Comparison of ENCODE assay signal across 1 cellular context in the genomic region with DNA sequence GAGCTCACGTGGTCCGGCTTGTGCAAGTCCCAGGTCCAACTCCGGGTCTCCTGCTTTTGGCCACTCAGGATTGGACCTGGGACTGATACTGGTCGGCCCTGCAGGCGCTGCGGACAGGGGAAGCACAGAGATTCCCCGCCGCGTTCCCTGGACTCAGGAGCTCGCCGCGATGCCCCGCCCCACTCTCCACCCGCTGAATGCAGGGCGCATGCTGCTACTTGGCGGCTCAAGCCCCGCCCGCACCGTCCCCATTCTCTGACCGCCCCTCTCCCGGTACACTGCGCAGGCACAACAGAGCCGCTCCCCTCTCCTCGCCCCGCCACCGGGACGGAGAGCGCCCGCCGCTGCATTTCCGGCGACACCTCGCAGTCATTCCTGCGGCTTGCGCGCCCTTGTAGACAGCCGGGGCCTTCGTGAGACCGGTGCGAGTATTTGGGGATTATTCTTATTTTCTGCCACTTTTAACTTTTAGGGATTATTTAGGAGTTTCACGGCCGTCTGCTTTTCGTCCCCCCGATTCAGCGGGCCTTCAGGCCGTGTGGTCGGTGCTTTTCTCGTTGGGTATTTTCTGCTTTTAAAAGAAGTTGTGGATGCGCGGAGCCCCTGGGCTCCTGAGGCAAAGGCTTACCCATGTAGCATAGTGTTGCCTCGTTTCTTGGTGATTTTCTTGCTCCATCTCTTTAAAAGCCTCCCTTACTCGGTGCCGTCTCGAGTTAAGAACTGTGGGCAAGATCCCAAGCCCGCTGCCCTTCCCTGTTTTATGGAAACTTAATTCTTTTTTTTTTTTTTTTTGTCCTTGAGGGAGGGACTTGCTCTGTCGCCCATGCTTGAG.
TF ChIP-seq lines count a peak whose summit lies in the region.

A gene (plus strand): TSS at position 251 of the 832 bp plus-strand sequence. CDS start 1,544 bp downstream, outside the sequence.

TF ChIP-seq in HepG2, 621 proteins besides CTCF, POLR2A, EP300 and RAD21 (continued from another document and continues in another):
- TF ChIP-seq, protein P1, sequence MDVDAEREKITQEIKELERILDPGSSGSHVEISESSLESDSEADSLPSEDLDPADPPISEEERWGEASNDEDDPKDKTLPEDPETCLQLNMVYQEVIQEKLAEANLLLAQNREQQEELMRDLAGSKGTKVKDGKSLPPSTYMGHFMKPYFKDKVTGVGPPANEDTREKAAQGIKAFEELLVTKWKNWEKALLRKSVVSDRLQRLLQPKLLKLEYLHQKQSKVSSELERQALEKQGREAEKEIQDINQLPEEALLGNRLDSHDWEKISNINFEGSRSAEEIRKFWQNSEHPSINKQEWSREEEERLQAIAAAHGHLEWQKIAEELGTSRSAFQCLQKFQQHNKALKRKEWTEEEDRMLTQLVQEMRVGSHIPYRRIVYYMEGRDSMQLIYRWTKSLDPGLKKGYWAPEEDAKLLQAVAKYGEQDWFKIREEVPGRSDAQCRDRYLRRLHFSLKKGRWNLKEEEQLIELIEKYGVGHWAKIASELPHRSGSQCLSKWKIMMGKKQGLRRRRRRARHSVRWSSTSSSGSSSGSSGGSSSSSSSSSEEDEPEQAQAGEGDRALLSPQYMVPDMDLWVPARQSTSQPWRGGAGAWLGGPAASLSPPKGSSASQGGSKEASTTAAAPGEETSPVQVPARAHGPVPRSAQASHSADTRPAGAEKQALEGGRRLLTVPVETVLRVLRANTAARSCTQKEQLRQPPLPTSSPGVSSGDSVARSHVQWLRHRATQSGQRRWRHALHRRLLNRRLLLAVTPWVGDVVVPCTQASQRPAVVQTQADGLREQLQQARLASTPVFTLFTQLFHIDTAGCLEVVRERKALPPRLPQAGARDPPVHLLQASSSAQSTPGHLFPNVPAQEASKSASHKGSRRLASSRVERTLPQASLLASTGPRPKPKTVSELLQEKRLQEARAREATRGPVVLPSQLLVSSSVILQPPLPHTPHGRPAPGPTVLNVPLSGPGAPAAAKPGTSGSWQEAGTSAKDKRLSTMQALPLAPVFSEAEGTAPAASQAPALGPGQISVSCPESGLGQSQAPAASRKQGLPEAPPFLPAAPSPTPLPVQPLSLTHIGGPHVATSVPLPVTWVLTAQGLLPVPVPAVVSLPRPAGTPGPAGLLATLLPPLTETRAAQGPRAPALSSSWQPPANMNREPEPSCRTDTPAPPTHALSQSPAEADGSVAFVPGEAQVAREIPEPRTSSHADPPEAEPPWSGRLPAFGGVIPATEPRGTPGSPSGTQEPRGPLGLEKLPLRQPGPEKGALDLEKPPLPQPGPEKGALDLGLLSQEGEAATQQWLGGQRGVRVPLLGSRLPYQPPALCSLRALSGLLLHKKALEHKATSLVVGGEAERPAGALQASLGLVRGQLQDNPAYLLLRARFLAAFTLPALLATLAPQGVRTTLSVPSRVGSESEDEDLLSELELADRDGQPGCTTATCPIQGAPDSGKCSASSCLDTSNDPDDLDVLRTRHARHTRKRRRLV (CRISPR knock-in tag; IDR thresholded peaks at IDR 0.05): peak; percentile 83
- TF ChIP-seq SALL2 (CRISPR knock-in tag; IDR thresholded peaks at IDR 0.05): peak; percentile 88
- TF ChIP-seq RFX3 (CRISPR knock-in tag; IDR thresholded peaks at IDR 0.05): 0 out of 2 replicates have a peak, but pooled peaks have one; percentile 7
- 0 out of 2 replicates have a peak, but pooled peaks have one; percentile 55 for TF ChIP-seq ZFP82 (CRISPR knock-in tag; IDR thresholded peaks at IDR 0.05; ENCODE audit: borderline replicate concordance)
- peak; percentile 70 for TF ChIP-seq ZMYM2 (CRISPR knock-in tag; IDR thresholded peaks at IDR 0.05)
- TF ChIP-seq ZBTB3 (CRISPR knock-in tag; IDR thresholded peaks at IDR 0.05; ENCODE audit: borderline replicate concordance, low read depth): peak; percentile 94
- TF ChIP-seq ISL2 (CRISPR knock-in tag; IDR thresholded peaks at IDR 0.05): peak; percentile 77
- TF ChIP-seq RAD51 (IDR thresholded peaks at IDR 0.05; ENCODE audit: borderline replicate concordance): peak; percentile 72
- TF ChIP-seq SOX13 (IDR thresholded peaks at IDR 0.05): no peak
- TF ChIP-seq SOX13 (CRISPR knock-in tag; conservative IDR thresholded peaks at IDR 0.05 in 1 of 2, IDR thresholded peaks at IDR 0.05 in 1 of 2): peak in 1 of 2 experiments; percentile 71; a peak in 2 of 4 replicates
- TF ChIP-seq, protein P2, sequence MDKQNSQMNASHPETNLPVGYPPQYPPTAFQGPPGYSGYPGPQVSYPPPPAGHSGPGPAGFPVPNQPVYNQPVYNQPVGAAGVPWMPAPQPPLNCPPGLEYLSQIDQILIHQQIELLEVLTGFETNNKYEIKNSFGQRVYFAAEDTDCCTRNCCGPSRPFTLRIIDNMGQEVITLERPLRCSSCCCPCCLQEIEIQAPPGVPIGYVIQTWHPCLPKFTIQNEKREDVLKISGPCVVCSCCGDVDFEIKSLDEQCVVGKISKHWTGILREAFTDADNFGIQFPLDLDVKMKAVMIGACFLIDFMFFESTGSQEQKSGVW (CRISPR knock-in tag; IDR thresholded peaks at IDR 0.05; ENCODE audit: borderline replicate concordance): no peak
- TF ChIP-seq ZNF225 (CRISPR knock-in tag; IDR thresholded peaks at IDR 0.05): no peak; the same call in 1 of the 2 replicates
- TF ChIP-seq, protein P3, sequence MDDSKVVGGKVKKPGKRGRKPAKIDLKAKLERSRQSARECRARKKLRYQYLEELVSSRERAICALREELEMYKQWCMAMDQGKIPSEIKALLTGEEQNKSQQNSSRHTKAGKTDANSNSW (CRISPR knock-in tag; IDR thresholded peaks at IDR 0.05; ENCODE audit: borderline replicate concordance): peak; percentile 93; the same call in 1 of the 2 replicates
- TF ChIP-seq, protein P4, sequence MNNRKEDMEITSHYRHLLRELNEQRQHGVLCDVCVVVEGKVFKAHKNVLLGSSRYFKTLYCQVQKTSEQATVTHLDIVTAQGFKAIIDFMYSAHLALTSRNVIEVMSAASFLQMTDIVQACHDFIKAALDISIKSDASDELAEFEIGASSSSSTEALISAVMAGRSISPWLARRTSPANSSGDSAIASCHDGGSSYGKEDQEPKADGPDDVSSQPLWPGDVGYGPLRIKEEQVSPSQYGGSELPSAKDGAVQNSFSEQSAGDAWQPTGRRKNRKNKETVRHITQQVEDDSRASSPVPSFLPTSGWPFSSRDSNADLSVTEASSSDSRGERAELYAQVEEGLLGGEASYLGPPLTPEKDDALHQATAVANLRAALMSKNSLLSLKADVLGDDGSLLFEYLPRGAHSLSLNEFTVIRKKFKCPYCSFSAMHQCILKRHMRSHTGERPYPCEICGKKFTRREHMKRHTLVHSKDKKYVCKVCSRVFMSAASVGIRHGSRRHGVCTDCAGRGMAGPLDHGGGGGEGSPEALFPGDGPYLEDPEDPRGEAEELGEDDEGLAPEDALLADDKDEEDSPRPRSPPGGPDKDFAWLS (CRISPR knock-in tag; IDR thresholded peaks at IDR 0.05; ENCODE audit: borderline replicate concordance): peak; percentile 90; the same call in 1 of the 2 replicates
- TF ChIP-seq ZNF790 (CRISPR knock-in tag; IDR thresholded peaks at IDR 0.05; ENCODE audit: borderline replicate concordance): no peak; the same call in 1 of the 2 replicates
- TF ChIP-seq ZNF431 (CRISPR knock-in tag; IDR thresholded peaks at IDR 0.05; ENCODE audit: borderline replicate concordance, low read depth): peak; percentile 81
- TF ChIP-seq HCFC1 (IDR thresholded peaks at IDR 0.05; ENCODE audit: low read depth, low read length): peak; percentile 42
- TF ChIP-seq ZNF232 (CRISPR knock-in tag; IDR thresholded peaks at IDR 0.05; ENCODE audit: borderline replicate concordance): peak; percentile 74; the same call in 1 of the 2 replicates
- TF ChIP-seq ZNF292 (CRISPR knock-in tag; IDR thresholded peaks at IDR 0.05; ENCODE audit: borderline replicate concordance, low read depth): peak; percentile 96
- peak; percentile 69; the same call in 1 of the 2 replicates for TF ChIP-seq ZNF816 (CRISPR knock-in tag; IDR thresholded peaks at IDR 0.05; ENCODE audit: borderline replicate concordance)
- TF ChIP-seq, protein P5, sequence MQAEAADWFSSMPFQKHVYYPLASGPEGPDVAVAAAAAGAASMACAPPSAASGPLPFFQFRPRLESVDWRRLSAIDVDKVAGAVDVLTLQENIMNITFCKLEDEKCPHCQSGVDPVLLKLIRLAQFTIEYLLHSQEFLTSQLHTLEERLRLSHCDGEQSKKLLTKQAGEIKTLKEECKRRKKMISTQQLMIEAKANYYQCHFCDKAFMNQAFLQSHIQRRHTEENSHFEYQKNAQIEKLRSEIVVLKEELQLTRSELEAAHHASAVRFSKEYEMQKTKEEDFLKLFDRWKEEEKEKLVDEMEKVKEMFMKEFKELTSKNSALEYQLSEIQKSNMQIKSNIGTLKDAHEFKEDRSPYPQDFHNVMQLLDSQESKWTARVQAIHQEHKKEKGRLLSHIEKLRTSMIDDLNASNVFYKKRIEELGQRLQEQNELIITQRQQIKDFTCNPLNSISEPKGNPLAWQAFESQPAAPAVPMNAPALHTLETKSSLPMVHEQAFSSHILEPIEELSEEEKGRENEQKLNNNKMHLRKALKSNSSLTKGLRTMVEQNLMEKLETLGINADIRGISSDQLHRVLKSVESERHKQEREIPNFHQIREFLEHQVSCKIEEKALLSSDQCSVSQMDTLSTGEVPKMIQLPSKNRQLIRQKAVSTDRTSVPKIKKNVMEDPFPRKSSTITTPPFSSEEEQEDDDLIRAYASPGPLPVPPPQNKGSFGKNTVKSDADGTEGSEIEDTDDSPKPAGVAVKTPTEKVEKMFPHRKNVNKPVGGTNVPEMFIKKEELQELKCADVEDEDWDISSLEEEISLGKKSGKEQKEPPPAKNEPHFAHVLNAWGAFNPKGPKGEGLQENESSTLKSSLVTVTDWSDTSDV (CRISPR knock-in tag; IDR thresholded peaks at IDR 0.05): peak; percentile 86; the same call in 1 of the 2 replicates
- peak; percentile 98 for TF ChIP-seq ZNF543 (CRISPR knock-in tag; IDR thresholded peaks at IDR 0.05)
- TF ChIP-seq, protein P6, sequence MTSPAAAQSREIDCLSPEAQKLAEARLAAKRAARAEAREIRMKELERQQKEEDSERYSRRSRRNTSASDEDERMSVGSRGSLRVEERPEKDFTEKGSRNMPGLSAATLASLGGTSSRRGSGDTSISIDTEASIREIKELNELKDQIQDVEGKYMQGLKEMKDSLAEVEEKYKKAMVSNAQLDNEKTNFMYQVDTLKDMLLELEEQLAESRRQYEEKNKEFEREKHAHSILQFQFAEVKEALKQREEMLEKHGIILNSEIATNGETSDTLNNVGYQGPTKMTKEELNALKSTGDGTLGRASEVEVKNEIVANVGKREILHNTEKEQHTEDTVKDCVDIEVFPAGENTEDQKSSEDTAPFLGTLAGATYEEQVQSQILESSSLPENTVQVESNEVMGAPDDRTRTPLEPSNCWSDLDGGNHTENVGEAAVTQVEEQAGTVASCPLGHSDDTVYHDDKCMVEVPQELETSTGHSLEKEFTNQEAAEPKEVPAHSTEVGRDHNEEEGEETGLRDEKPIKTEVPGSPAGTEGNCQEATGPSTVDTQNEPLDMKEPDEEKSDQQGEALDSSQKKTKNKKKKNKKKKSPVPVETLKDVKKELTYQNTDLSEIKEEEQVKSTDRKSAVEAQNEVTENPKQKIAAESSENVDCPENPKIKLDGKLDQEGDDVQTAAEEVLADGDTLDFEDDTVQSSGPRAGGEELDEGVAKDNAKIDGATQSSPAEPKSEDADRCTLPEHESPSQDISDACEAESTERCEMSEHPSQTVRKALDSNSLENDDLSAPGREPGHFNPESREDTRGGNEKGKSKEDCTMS (CRISPR knock-in tag; conservative IDR thresholded peaks at IDR 0.05): no peak
- TF ChIP-seq, protein P7, sequence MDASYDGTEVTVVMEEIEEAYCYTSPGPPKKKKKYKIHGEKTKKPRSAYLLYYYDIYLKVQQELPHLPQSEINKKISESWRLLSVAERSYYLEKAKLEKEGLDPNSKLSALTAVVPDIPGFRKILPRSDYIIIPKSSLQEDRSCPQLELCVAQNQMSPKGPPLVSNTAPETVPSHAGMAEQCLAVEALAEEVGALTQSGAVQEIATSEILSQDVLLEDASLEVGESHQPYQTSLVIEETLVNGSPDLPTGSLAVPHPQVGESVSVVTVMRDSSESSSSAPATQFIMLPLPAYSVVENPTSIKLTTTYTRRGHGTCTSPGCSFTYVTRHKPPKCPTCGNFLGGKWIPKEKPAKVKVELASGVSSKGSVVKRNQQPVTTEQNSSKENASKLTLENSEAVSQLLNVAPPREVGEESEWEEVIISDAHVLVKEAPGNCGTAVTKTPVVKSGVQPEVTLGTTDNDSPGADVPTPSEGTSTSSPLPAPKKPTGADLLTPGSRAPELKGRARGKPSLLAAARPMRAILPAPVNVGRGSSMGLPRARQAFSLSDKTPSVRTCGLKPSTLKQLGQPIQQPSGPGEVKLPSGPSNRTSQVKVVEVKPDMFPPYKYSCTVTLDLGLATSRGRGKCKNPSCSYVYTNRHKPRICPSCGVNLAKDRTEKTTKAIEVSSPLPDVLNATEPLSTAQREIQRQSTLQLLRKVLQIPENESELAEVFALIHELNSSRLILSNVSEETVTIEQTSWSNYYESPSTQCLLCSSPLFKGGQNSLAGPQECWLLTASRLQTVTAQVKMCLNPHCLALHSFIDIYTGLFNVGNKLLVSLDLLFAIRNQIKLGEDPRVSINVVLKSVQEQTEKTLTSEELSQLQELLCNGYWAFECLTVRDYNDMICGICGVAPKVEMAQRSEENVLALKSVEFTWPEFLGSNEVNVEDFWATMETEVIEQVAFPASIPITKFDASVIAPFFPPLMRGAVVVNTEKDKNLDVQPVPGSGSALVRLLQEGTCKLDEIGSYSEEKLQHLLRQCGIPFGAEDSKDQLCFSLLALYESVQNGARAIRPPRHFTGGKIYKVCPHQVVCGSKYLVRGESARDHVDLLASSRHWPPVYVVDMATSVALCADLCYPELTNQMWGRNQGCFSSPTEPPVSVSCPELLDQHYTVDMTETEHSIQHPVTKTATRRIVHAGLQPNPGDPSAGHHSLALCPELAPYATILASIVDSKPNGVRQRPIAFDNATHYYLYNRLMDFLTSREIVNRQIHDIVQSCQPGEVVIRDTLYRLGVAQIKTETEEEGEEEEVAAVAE (CRISPR knock-in tag; IDR thresholded peaks at IDR 0.05; ENCODE audit: borderline replicate concordance): peak; percentile 43; the same call in 1 of the 2 replicates
- TF ChIP-seq ZNF350 (CRISPR knock-in tag; IDR thresholded peaks at IDR 0.05; ENCODE audit: borderline replicate concordance, low read depth): peak; percentile 99
- no peak; the same call in none of the 2 replicates for TF ChIP-seq SSRP1 (CRISPR knock-in tag; IDR thresholded peaks at IDR 0.05)
- TF ChIP-seq, protein P8, sequence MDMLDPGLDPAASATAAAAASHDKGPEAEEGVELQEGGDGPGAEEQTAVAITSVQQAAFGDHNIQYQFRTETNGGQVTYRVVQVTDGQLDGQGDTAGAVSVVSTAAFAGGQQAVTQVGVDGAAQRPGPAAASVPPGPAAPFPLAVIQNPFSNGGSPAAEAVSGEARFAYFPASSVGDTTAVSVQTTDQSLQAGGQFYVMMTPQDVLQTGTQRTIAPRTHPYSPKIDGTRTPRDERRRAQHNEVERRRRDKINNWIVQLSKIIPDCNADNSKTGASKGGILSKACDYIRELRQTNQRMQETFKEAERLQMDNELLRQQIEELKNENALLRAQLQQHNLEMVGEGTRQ (IDR thresholded peaks at IDR 0.05; ENCODE audit: low read depth, low read length): peak; percentile 88
- TF ChIP-seq, protein P8 (CRISPR knock-in tag; IDR thresholded peaks at IDR 0.05; ENCODE audit: borderline replicate concordance): peak; percentile 96
- TF ChIP-seq MZF1 (CRISPR knock-in tag; IDR thresholded peaks at IDR 0.05; ENCODE audit: borderline replicate concordance): 0 out of 2 replicates have a peak, but pooled peaks have one; percentile 74
- TF ChIP-seq ONECUT2 (CRISPR knock-in tag; IDR thresholded peaks at IDR 0.05): 0 out of 2 replicates have a peak, but pooled peaks have one; percentile 5
- TF ChIP-seq RXRB (CRISPR knock-in tag; IDR thresholded peaks at IDR 0.05; ENCODE audit: borderline replicate concordance): peak; percentile 78; the same call in 1 of the 2 replicates
- peak; percentile 66; the same call in 1 of the 2 replicates for TF ChIP-seq RELA (CRISPR knock-in tag; IDR thresholded peaks at IDR 0.05)
